1 cellular context compared by ENCODE assay signal in the genomic region with DNA sequence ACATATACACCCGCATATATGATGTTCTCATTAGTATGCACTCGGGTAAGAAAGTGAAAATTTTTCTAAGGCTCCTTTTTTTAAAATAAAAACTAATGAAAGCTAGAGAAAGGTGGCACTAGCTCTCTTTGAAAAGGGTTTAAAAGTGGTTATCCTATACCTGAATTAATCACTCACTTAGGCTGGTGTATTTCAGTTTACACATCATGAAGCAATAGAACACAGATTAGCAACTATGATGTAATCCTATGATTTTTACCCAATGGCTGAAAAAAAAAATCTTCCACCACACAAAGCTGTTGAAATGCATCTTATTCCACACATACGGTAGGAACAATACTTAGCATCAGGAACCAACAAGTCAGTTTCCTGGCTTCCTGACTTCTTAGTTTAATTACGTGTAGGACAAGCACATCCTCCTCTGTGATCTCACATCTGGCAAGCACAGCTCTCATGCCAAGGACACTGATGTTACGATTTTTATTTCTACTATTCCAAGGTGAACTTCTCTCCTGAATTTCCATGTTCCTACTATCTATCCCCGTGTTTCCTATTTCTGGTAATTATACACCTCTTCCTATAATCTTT.
A peak's percentile ranks its signal among the peaks of the same experiment; 100 is the strongest.
TF ChIP-seq lines count a peak whose summit lies in the region.

No MANE protein-coding gene starts in this region.

TF ChIP-seq in IMR-90, 13 proteins besides CTCF, POLR2A, EP300 and RAD21:
- TF ChIP-seq CEBPB (IDR thresholded peaks at IDR 0.05; ENCODE audit: low read depth, low read length) (peak; percentile 83), MAZ (IDR thresholded peaks at IDR 0.05; ENCODE audit: borderline replicate concordance, low read depth, low read length) (no peak), CHD1 (IDR thresholded peaks at IDR 0.05; ENCODE audit: low read depth, low read length) (no peak), SMC3 (IDR thresholded peaks at IDR 0.05; ENCODE audit: low read depth, low read length) (no peak), ELK1 (IDR thresholded peaks at IDR 0.05; ENCODE audit: borderline replicate concordance, low read depth, low read length) (no peak), MXI1 (IDR thresholded peaks at IDR 0.05; ENCODE audit: borderline replicate concordance, low read depth, low read length) (no peak), RCOR1 (IDR thresholded peaks at IDR 0.05; ENCODE audit: insufficient replicate concordance, low read length) (no peak)
TF ChIP-seq in IMR-90: peak in this region for 1.
